18 cellular contexts compared by ENCODE assay signal in the genomic region with DNA sequence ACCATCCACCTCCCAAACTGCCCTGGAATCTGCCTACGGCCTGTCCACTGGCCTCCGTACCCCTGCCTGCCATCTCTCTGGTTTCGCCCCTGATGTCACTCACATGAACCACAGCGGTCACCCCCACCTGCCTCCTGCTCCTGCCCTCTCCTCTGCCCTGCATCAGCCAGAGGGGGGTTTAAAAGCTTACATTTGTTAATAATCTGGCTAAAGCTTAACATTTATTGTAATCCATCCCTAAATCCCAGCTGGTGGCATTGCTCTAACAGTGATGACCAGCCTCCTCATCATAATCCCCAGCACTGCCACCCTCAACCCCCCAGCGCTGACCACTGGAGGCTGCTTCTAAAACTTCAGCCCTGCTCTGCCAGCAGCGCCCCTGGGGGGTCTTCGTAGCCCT. TPM values are rescaled to one million over a fixed set of nuclear protein-coding genes. Genes with fewer than 3 reads are reported as not detected.
DNase-seq lines count a peak whose midpoint lies in the region; ATAC-seq lines count a peak whose summit lies in the region.
"Had no signal": no experiment of that assay in that cellular context is flagged by ENCODE, and none has a peak within 500 bp of the region (broad histone marks: within the 10 kb centered on the region; RNA-seq: fewer than 3 reads in every experiment).

No MANE protein-coding gene starts in this region.

- H3K9me3 Mint-ChIP-seq in activated CD4-positive, alpha-beta T cell treated with anti-CD3 and anti-CD28 coated beads for 36 hours (ENCODE audit: low read depth), result peaks cover 3% of the 10 kb centered on the region
- no peaks in the 10 kb centered on the region for H3K9me3 Mint-ChIP-seq in central memory CD8-positive, alpha-beta T cell

- H3K36me3 ChIP-seq in KOPT-K1 (ENCODE audit: insufficient read depth, low read length), result peaks cover 9% of the 10 kb centered on the region
- H3K36me3 ChIP-seq in neuronal stem cell (replicated peaks in 1 of 2; ENCODE audit: control insufficient read depth in 2 of 2, insufficient read depth in 2 of 2, low read length in 2 of 2), result peaks cover 9 to 11% of the 10 kb centered on the region in 2 donors
- peaks cover 3% of the 10 kb centered on the region for H3K36me3 ChIP-seq in mesendoderm (ENCODE audit: control insufficient read depth, insufficient read depth, low read length)

- H2BK5ac ChIP-seq in neuronal stem cell (ENCODE audit: low read length) (no peak overlapping the region), mesendoderm (ENCODE audit: low read length) (no peak overlapping the region)

- H3K79me1 ChIP-seq in neuronal stem cell (ENCODE audit: low read depth, low read length) (peaks cover 10% of the 10 kb centered on the region), mesendoderm (ENCODE audit: low read length) (peaks cover 23% of the 10 kb centered on the region)

- H3K14ac ChIP-seq in neuronal stem cell (ENCODE audit: low read length), result no peak overlapping the region

- H4K91ac ChIP-seq in neuronal stem cell (ENCODE audit: low read depth, low read length, poor library complexity), result no peak overlapping the region

- DNase-seq in activated CD4-positive, alpha-beta T cell treated with anti-CD3 and anti-CD28 coated beads for 36 hours, result no peak
- no peak for DNase-seq in activated CD4-positive, alpha-beta T cell treated with anti-CD3 and anti-CD28 coated beads for 4 hours
- no peak for DNase-seq in central memory CD8-positive, alpha-beta T cell (ENCODE audit: low spot score in 2 of 2)
- DNase-seq in neuronal stem cell (ENCODE audit: low spot score) (no peak), mesendoderm (no peak)
- DNase-seq: activated T-cell treated with anti-CD3 and anti-CD28 coated beads, Interleukin-2, amount 50 U/mL, for 1 hour; GF-D8; hippocampal formation; NCI-H1694; NCI-H446; OCI-M1; stimulated activated CD4-positive, alpha-beta T cell treated with anti-CD3 and anti-CD28 coated beads, Interleukin-15, amount 100 ng/mL, for 24 hours; testis had no signal

- no peak for ATAC-seq in activated CD4-positive, alpha-beta T cell treated with anti-CD3 and anti-CD28 coated beads for 36 hours
- ATAC-seq in central memory CD8-positive, alpha-beta T cell (replicated peaks; ENCODE audit: extremely low read depth, poor library complexity, severe bottlenecking), result no peak
- no peak for ATAC-seq in GM19455 (IDR thresholded peaks at IDR 0.05; ENCODE audit: unreplicated experiment)
- no peak for ATAC-seq in HG03520 (IDR thresholded peaks at IDR 0.05; ENCODE audit: unreplicated experiment)
- ATAC-seq: left lobe of liver, SK-N-SH treated with all-trans-retinoic acid at 6 μM for 48 hours had no signal

- peaks cover 86% of the 10 kb centered on the region for H3K4me1 Mint-ChIP-seq in activated CD4-positive, alpha-beta T cell treated with anti-CD3 and anti-CD28 coated beads for 36 hours
- H3K4me1 Mint-ChIP-seq in central memory CD8-positive, alpha-beta T cell, result peaks cover 73% of the 10 kb centered on the region

- POLR2A ChIA-PET in activated CD4-positive, alpha-beta T cell treated with anti-CD3 and anti-CD28 coated beads for 36 hours (lab: Charles Lee), result no interaction called here

- H3K27me3 ChIP-seq in neuronal stem cell (ENCODE audit: control insufficient read depth in 3 of 3, insufficient read depth in 3 of 3, low read depth in 1 of 3, low read length in 3 of 3), result no peaks in the 10 kb centered on the region
- no peaks in the 10 kb centered on the region for H3K27me3 ChIP-seq in mesendoderm (ENCODE audit: insufficient read depth, low read length, poor library complexity)
- H3K27me3 ChIP-seq: testis had no signal

- H3K27ac Mint-ChIP-seq in activated CD4-positive, alpha-beta T cell treated with anti-CD3 and anti-CD28 coated beads for 36 hours, result peak overlapping the region; percentile 81
- H3K27ac Mint-ChIP-seq in central memory CD8-positive, alpha-beta T cell (ENCODE audit: low read depth), result peak overlapping the region; percentile 77

- no peak overlapping the region for H3K4me3 Mint-ChIP-seq in activated CD4-positive, alpha-beta T cell treated with anti-CD3 and anti-CD28 coated beads for 36 hours
- peak overlapping the region; percentile 25 for H3K4me3 Mint-ChIP-seq in central memory CD8-positive, alpha-beta T cell

- H3K9ac ChIP-seq in neuronal stem cell (ENCODE audit: low read depth, low read length, poor library complexity), result peak overlapping the region; percentile 55
- H3K9ac ChIP-seq in mesendoderm (ENCODE audit: low read length), result no peak overlapping the region

- no CpG with 5 or more reads among the region's 7 CpGs for WGBS in neuronal stem cell (ENCODE audit: extremely low coverage in 2 of 2, insufficient read length in 2 of 2, insufficient replicate concordance in 1 of 2), 2 donors
- no CpG with 5 or more reads among the region's 7 CpGs for WGBS in mesendoderm (ENCODE audit: extremely low coverage, insufficient coverage, low lambda C conversion rate)

- H3K4me3 ChIP-seq in neuronal stem cell (ENCODE audit: low read length in 2 of 2), result no peak overlapping the region
- H3K4me3 ChIP-seq in mesendoderm (ENCODE audit: low read length), result no peak overlapping the region
- H3K4me3 ChIP-seq: testis had no signal

- H3K79me2 ChIP-seq in mesendoderm (ENCODE audit: control insufficient read depth, insufficient read depth, low read length), result peaks cover 15% of the 10 kb centered on the region

- H3K18ac ChIP-seq in neuronal stem cell (ENCODE audit: low read length) (no peak overlapping the region), mesendoderm (ENCODE audit: low read length) (no peak overlapping the region)

- H3K56ac ChIP-seq in mesendoderm (ENCODE audit: low read length), result no peak overlapping the region

- no peak overlapping the region for H2BK12ac ChIP-seq in neuronal stem cell (ENCODE audit: low read length)

- H3K9me3 ChIP-seq in KOPT-K1 (ENCODE audit: insufficient read depth, low read length, poor library complexity, severe bottlenecking) (no peaks in the 10 kb centered on the region), neuronal stem cell (replicated peaks in 1 of 2; ENCODE audit: control insufficient read depth in 2 of 2, insufficient read depth in 1 of 2, low read depth in 1 of 2, low read length in 2 of 2) (peaks cover 0 to 3% of the 10 kb centered on the region in 2 donors)
- H3K9me3 ChIP-seq: testis had no signal

- H3K4me1 ChIP-seq in neuronal stem cell (ENCODE audit: control insufficient read depth in 2 of 2, insufficient read depth in 1 of 2, low read depth in 1 of 2, low read length in 2 of 2) (peaks cover 0 to 10% of the 10 kb centered on the region in 2 donors), mesendoderm (ENCODE audit: control insufficient read depth, low read depth, low read length) (no peaks in the 10 kb centered on the region)

- H3K23ac ChIP-seq in neuronal stem cell (ENCODE audit: low read depth, low read length, poor library complexity), result peak overlapping the region; percentile 92
- no peak overlapping the region for H3K23ac ChIP-seq in mesendoderm (ENCODE audit: low read length)

- H2AK5ac ChIP-seq in neuronal stem cell (ENCODE audit: low read depth, low read length) (no peak overlapping the region), mesendoderm (ENCODE audit: low read length) (no peak overlapping the region)

- no peak overlapping the region for H4K5ac ChIP-seq in mesendoderm (ENCODE audit: low read length)

- CTCF ChIA-PET in activated CD4-positive, alpha-beta T cell treated with anti-CD3 and anti-CD28 coated beads for 36 hours (lab: Charles Lee), result interaction anchor here (1.4 kb wide), 1 partner anchor 101 kb away, joined by 5 read pairs; no protein-coding TSS in a partner anchor

- peaks cover 26% of the 10 kb centered on the region for H3K36me3 Mint-ChIP-seq in activated CD4-positive, alpha-beta T cell treated with anti-CD3 and anti-CD28 coated beads for 36 hours (ENCODE audit: low read depth)
- peaks cover 26% of the 10 kb centered on the region for H3K36me3 Mint-ChIP-seq in central memory CD8-positive, alpha-beta T cell (ENCODE audit: insufficient read depth)

- no peaks in the 10 kb centered on the region for H3K27me3 Mint-ChIP-seq in activated CD4-positive, alpha-beta T cell treated with anti-CD3 and anti-CD28 coated beads for 36 hours
- H3K27me3 Mint-ChIP-seq in central memory CD8-positive, alpha-beta T cell, result no peaks in the 10 kb centered on the region

- no peak overlapping the region for H3K4ac ChIP-seq in neuronal stem cell (ENCODE audit: low read length)
- H3K4ac ChIP-seq in mesendoderm (ENCODE audit: low read depth, low read length), result no peak overlapping the region

- intact Hi-C loops in activated CD4-positive, alpha-beta T cell treated with anti-CD3 and anti-CD28 coated beads for 36 hours (cut with DNase I, micrococcal nuclease), result no loop called here

- no peak overlapping the region for H2AFZ ChIP-seq in neuronal stem cell (ENCODE audit: low read length)

- H2BK120ac ChIP-seq in neuronal stem cell (ENCODE audit: low read depth, low read length) (no peak overlapping the region), mesendoderm (ENCODE audit: low read depth, low read length) (no peak overlapping the region)

- H4K8ac ChIP-seq in neuronal stem cell (ENCODE audit: low read depth, low read length) (no peak overlapping the region), mesendoderm (ENCODE audit: low read depth, low read length) (no peak overlapping the region)

- H3K4me2 ChIP-seq in neuronal stem cell (ENCODE audit: insufficient read depth, low read length, poor library complexity, severe bottlenecking) (no peak overlapping the region), mesendoderm (ENCODE audit: low read length) (no peak overlapping the region)

- H3K27ac ChIP-seq in KOPT-K1 (ENCODE audit: low read depth, low read length, poor library complexity, severe bottlenecking), result peak overlapping the region; percentile 20
- H3K27ac ChIP-seq in neuronal stem cell (replicated peaks; ENCODE audit: low read length), result no peak overlapping the region
- no peak overlapping the region for H3K27ac ChIP-seq in mesendoderm (ENCODE audit: low read depth, low read length)
- H3K27ac ChIP-seq: testis had no signal

- no peak overlapping the region for H2BK15ac ChIP-seq in neuronal stem cell (ENCODE audit: low read length)
- H2BK15ac ChIP-seq in mesendoderm (replicated peaks; ENCODE audit: low read depth), result no peak overlapping the region

RNA-seq across cellular contexts. Expression of gene DNM2, which starts 38.9 kb away (rescaled TPM):
- 100 to 1,000 TPM; 167 to 185 TPM for total RNA-seq in activated CD4-positive, alpha-beta T cell treated with anti-CD3 and anti-CD28 coated beads for 36 hours
- 49.9 TPM for polyA plus RNA-seq in neuronal stem cell (2013, experiment 1 of 2)
- 49.9 TPM for polyA plus RNA-seq in neuronal stem cell (2013, experiment 2 of 2)
- 61.4 TPM for polyA plus RNA-seq in mesendoderm (2013, experiment 1 of 2)
- 60.6 TPM for polyA plus RNA-seq in mesendoderm (2013, experiment 2 of 2)

RNA-seq across cellular contexts. Expression of gene QTRT1, which starts 55.6 kb away (rescaled TPM):
- 10 to 100 TPM; 51.5 to 52.8 TPM for total RNA-seq in activated CD4-positive, alpha-beta T cell treated with anti-CD3 and anti-CD28 coated beads for 36 hours
- polyA plus RNA-seq in neuronal stem cell (2013, experiment 1 of 2), result 17.9 TPM
- polyA plus RNA-seq in neuronal stem cell (2013, experiment 2 of 2), result 16.9 TPM
- 29.5 TPM for polyA plus RNA-seq in mesendoderm (2013, experiment 1 of 2)
- 28.5 TPM for polyA plus RNA-seq in mesendoderm (2013, experiment 2 of 2)
